8 cellular contexts compared by ENCODE assay signal in the genomic region with DNA sequence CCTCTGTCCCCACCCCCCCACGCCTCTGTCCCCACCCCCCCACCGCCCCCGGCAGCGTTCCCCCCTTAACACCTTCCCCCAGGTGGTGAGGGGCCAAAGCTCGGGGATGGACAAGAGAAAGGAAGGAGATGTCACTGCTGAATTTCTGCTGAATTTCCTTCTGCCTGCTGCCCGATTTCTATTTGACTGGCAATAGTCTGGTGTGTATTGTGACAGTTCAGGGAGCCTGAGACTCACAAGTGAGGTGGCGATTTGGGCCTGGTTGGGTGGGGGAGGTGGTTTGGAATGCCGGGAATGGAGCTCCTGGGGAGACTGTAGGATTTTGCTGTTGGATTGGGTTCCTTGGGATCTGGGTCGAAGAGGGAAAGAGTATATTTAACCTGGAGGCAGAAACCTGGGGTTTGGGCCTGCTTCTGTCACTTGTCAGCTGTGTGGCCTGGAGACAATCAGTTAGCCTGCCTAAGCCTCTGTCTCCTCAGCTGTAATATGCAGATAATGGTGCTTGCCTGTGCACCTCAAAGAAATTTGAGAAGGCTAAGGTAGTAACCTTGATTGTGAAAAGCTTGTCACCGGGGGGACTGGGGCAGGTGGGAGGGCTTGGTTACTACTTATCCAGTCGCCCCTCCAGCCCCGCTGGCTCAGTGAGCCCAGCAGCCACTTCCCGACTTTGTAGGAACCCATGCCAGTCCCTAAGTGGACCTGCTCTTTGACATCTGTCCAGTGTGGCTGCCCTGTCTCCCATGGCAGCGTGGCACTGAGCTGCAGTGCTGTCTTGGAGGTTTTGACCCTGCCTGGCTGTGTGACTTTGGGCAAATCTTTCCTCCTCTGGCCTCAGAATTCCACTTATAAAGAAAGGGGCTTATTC. TPM values are rescaled to one million over a fixed set of nuclear protein-coding genes. Genes with fewer than 3 reads are reported as not detected.
DNase-seq lines count a peak whose midpoint lies in the region; ATAC-seq, FAIRE-seq and TF ChIP-seq lines count a peak whose summit lies in the region.

No MANE protein-coding gene starts in this region.

- TF ChIP-seq CTCF in K562 (IDR thresholded peaks at IDR 0.05 in 2 of 3, conservative IDR thresholded peaks at IDR 0.05 in 1 of 3; ENCODE audit: insufficient read depth in 2 of 3, low read depth in 1 of 3, low read length in 3 of 3): no peak
- no peak for TF ChIP-seq CTCF in suprapubic skin (IDR thresholded peaks at IDR 0.05)

- ATAC-seq in K562 (peak; percentile 66), left colon (peak; percentile 5), esophagus mucosa (no peak), HG02981 (IDR thresholded peaks at IDR 0.05; ENCODE audit: unreplicated experiment) (no peak), GM18498 (IDR thresholded peaks at IDR 0.05; ENCODE audit: unreplicated experiment) (no peak)

- peak overlapping the region; percentile 53 for H2AFZ ChIP-seq in K562 (ENCODE audit: low read depth, low read length)

- TF ChIP-seq EP300 in K562 (IDR thresholded peaks at IDR 0.05; ENCODE audit: low read length) (peak; percentile 40; the same call in 1 of the 2 replicates), suprapubic skin (IDR thresholded peaks at IDR 0.05) (no peak)

- FAIRE-seq in K562 (lab: Jason Lieb, UNC): peak; percentile 90

- H3K27ac ChIP-seq in HUES64 (ENCODE audit: low read depth, low read length) (peak overlapping the region; percentile 98), K562 (ENCODE audit: extremely low read depth, low read depth, low read length) (peak overlapping the region; percentile 83), suprapubic skin (peak overlapping the region; percentile 98)

- WGBS in HUES64: 16% methylated on average over 10 of the region's 14 CpGs
- 12% methylated on average over 11 of the region's 14 CpGs for WGBS in K562 (ENCODE audit: insufficient coverage, low coverage, missing lambda C conversion rate)
- WGBS in suprapubic skin: 37% methylated on average over 9 of the region's 14 CpGs

- H3K9me3 ChIP-seq in HUES64 (ENCODE audit: insufficient read depth, low read depth, low read length) (no peaks in the 10 kb centered on the region), K562 (replicated peaks; ENCODE audit: control insufficient read depth, insufficient read depth, low read depth, low read length) (no peaks in the 10 kb centered on the region), suprapubic skin (no peaks in the 10 kb centered on the region)

- H3K27me3 ChIP-seq in HUES64 (ENCODE audit: insufficient read depth, low read length) (no peaks in the 10 kb centered on the region), K562 (ENCODE audit: control insufficient read depth in 2 of 2, insufficient read depth in 2 of 2, low read length in 2 of 2) (no peaks in the 10 kb centered on the region), suprapubic skin (no peaks in the 10 kb centered on the region)

- intact Hi-C loops in K562 (cut with micrococcal nuclease): no loop called here
- intact Hi-C loops in left colon (cut with DNase I, micrococcal nuclease): no loop called here

- H3K4me1 ChIP-seq in HUES64 (ENCODE audit: insufficient read depth, low read length) (peaks cover 40% of the 10 kb centered on the region), K562 (replicated peaks in 1 of 2; ENCODE audit: control insufficient read depth in 2 of 2, insufficient read depth in 2 of 2, low read length in 2 of 2) (peaks cover 33 to 55% of the 10 kb centered on the region in 2 experiments), suprapubic skin (peaks cover 74% of the 10 kb centered on the region)

- H3K36me3 ChIP-seq in HUES64 (ENCODE audit: insufficient read depth, low read length): no peaks in the 10 kb centered on the region
- H3K36me3 ChIP-seq in K562 (ENCODE audit: control insufficient read depth, insufficient read depth, low read length): no peaks in the 10 kb centered on the region
- no peaks in the 10 kb centered on the region for H3K36me3 ChIP-seq in suprapubic skin

- no peak for TF ChIP-seq RAD21 in K562 (CRISPR knock-in tag; conservative IDR thresholded peaks at IDR 0.05 in 1 of 2, IDR thresholded peaks at IDR 0.05 in 1 of 2)

- CTCF ChIA-PET in K562 (lab: Yijun Ruan, JAX; ENCODE audit: low intra/inter-chr PET ratio): interaction anchor here (0.5 kb wide), 1 partner anchor 8 kb away, joined by 3 read pairs; no protein-coding TSS in a partner anchor

- peak overlapping the region; percentile 54; the same call in 1 of the 2 replicates for H3K9ac ChIP-seq in HUES64 (ENCODE audit: low read depth, low read length)
- H3K9ac ChIP-seq in K562 (ENCODE audit: insufficient read depth in 1 of 2, low read depth in 2 of 2, low read length in 2 of 2): peak overlapping the region; percentile 57 to 92; a peak in 3 of 4 replicates

- H3K9me1 ChIP-seq in K562 (ENCODE audit: control insufficient read depth, insufficient read depth, low read length): peaks cover 7% of the 10 kb centered on the region

- peak; percentile 56 for DNase-seq in DMS53 treated with DMSO at 0.1 percent for 48 hours (lab: John Stamatoyannopoulos, UW; ENCODE audit: unreplicated experiment)
- peak in 2 of 4 experiments; percentile 64 to 79 for DNase-seq in K562 (ENCODE audit: extremely low read depth in 1 of 4, low spot score in 3 of 4)
- DNase-seq in left colon: no peak
- peak in 1 of 2 donors; percentile 86 for DNase-seq in suprapubic skin (ENCODE audit: low spot score in 2 of 2)

- no peak for TF ChIP-seq POLR2A in K562 (conservative IDR thresholded peaks at IDR 0.05)
- TF ChIP-seq POLR2A in suprapubic skin (IDR thresholded peaks at IDR 0.05): no peak

- POLR2A ChIA-PET in K562 (lab: Yijun Ruan, JAX): interaction anchor here (0.9 to 12.5 kb wide), 7 partner anchors 10 to 55 kb away, joined by 3 to 164 read pairs (median 4); partner anchors contain the start of gene LMNA

- H4K20me1 ChIP-seq in K562 (replicated peaks; ENCODE audit: control insufficient read depth, insufficient read depth, low read length): no peaks in the 10 kb centered on the region

- in situ Hi-C loops in K562 (cut with MboI): no loop called here

- BruUV-seq in K562 (replicated peaks; lab: Mats Ljungman, UMichigan): TSS peak; percentile 49

- peaks cover 4% of the 10 kb centered on the region; the same call in 1 of the 3 replicates for H3K79me2 ChIP-seq in K562 (ENCODE audit: control insufficient read depth, insufficient read depth, low read length)

- H3K4me2 ChIP-seq in K562 (ENCODE audit: insufficient read depth, low read length): peak overlapping the region; percentile 73

- peak overlapping the region; percentile 24 for H3K4me3 ChIP-seq in HUES64 (ENCODE audit: low read length)
- H3K4me3 ChIP-seq in K562: no peak overlapping the region
- peak overlapping the region; percentile 43 for H3K4me3 ChIP-seq in suprapubic skin

RNA-seq across cellular contexts. Expression of gene LMNA, which starts 7.7 kb away (rescaled TPM):
- polyA plus RNA-seq in HUES64 (2013, experiment 1 of 2): 30.5 TPM
- polyA plus RNA-seq in HUES64 (2013, experiment 2 of 2): 31.3 TPM
- 84.8 and 209 TPM in 2 replicates for total RNA-seq in K562 (2011; cell fraction: chromatin; rRNA removed; ENCODE audit: low replicate concordance)
- 154 and 172 TPM in 2 replicates for total RNA-seq in K562 (2011; cell fraction: nucleolus; rRNA removed)
- 95.4 and 117 TPM in 2 replicates for total RNA-seq in K562 (2011; cell fraction: nucleoplasm; rRNA removed)
- 250 and 267 TPM in 2 replicates for total RNA-seq in K562 (2014; rRNA removed)
- total RNA-seq in K562 (2014; rRNA removed; fragmentation: Illumina TruSeq; extraction: Trizol): 41.3 and 44.0 TPM in 2 replicates
- 89.1 and 97.7 TPM in 2 replicates for total RNA-seq in K562 (2015; rRNA removed; fragmentation: Illumina TruSeq; extraction: Trizol)
- total RNA-seq in K562 (2021): 347 and 354 TPM in 2 replicates
- 88.2 and 129 TPM in 2 replicates for polyA plus RNA-seq in K562 (2011; rRNA removed)
- 116 and 274 TPM in 2 replicates for polyA plus RNA-seq in K562 (2011; cell fraction: cytosol; rRNA removed)
- 154 and 164 TPM in 2 replicates for polyA plus RNA-seq in K562 (2011; cell fraction: nucleus; rRNA removed)
- polyA plus RNA-seq in K562 (2012): 193 TPM in 2 replicates
- polyA plus RNA-seq in K562 (2014; fragmentation: Illumina TruSeq; extraction: Trizol): 77.1 and 104 TPM in 2 replicates
- 1 to 10 TPM in 1 of 2 experiments, under 1 TPM in 1; 1.00 to 4.5 TPM for polyA plus RNA-seq in K562 (2014; fragmentation: Nextera tagmentation; extraction: Ambion mirVana)
- polyA plus RNA-seq in K562 (2014; rRNA removed): 123 and 166 TPM in 2 replicates
- polyA minus RNA-seq in K562 (2011; rRNA and poly(A)+ RNA removed): 104 and 109 TPM in 2 replicates
- polyA minus RNA-seq in K562 (2011; cell fraction: cytosol; rRNA and poly(A)+ RNA removed): 151 and 176 TPM in 2 replicates
- polyA minus RNA-seq in K562 (2011; cell fraction: nucleus; rRNA and poly(A)+ RNA removed): 47.4 and 69.6 TPM in 2 replicates
- 100 to 1,000 TPM; 335 to 478 TPM for total RNA-seq in left colon
- total RNA-seq in suprapubic skin: 100 to 1,000 TPM; 574 to 977 (median 714) TPM
- 315 TPM for total RNA-seq in esophagus mucosa

RNA-seq across cellular contexts. Expression of gene MEX3A, which starts 24.6 kb away (rescaled TPM):
- polyA plus RNA-seq in HUES64 (2013, experiment 1 of 2): 41.6 TPM
- polyA plus RNA-seq in HUES64 (2013, experiment 2 of 2): 47.7 TPM
- total RNA-seq in K562 (2011; cell fraction: chromatin; rRNA removed; ENCODE audit: low replicate concordance): 4.5 and 10.4 TPM in 2 replicates
- 5.4 and 5.8 TPM in 2 replicates for total RNA-seq in K562 (2011; cell fraction: nucleolus; rRNA removed)
- 5.7 and 7.9 TPM in 2 replicates for total RNA-seq in K562 (2011; cell fraction: nucleoplasm; rRNA removed)
- total RNA-seq in K562 (2014; rRNA removed) (7.3 and 8.0 TPM in 2 replicates), K562 (2014; rRNA removed; fragmentation: Illumina TruSeq; extraction: Trizol) (4.2 and 4.4 TPM in 2 replicates), K562 (2015; rRNA removed; fragmentation: Illumina TruSeq; extraction: Trizol) (4.7 and 5.1 TPM in 2 replicates), K562 (2021) (13.7 and 14.5 TPM in 2 replicates), left colon (1 to 10 TPM in 1 of 2 donors, under 1 TPM in 1; 0.78 to 1.1 TPM), suprapubic skin (1 to 10 TPM in 2 of 4 donors, under 1 TPM in 2; 0.42 to 2.7 (median 1.0) TPM), esophagus mucosa (1.7 TPM)
- polyA plus RNA-seq in K562 (2011; rRNA removed) (5.2 and 9.0 TPM in 2 replicates), K562 (2014; fragmentation: Illumina TruSeq; extraction: Trizol) (9.2 and 10.1 TPM in 2 replicates), K562 (2014; fragmentation: Nextera tagmentation; extraction: Ambion mirVana) (under 1 TPM; 0.36 to 0.37 TPM), K562 (2014; rRNA removed) (8.7 and 11.0 TPM in 2 replicates)
- polyA plus RNA-seq in K562 (2011; cell fraction: cytosol; rRNA removed): 11.1 and 12.3 TPM in 2 replicates
- 14.4 and 17.6 TPM in 2 replicates for polyA plus RNA-seq in K562 (2011; cell fraction: nucleus; rRNA removed)
- 3.8 and 8.5 TPM in 2 replicates for polyA plus RNA-seq in K562 (2012)
- 5.8 and 6.9 TPM in 2 replicates for polyA minus RNA-seq in K562 (2011; rRNA and poly(A)+ RNA removed)
- 10.8 and 15.0 TPM in 2 replicates for polyA minus RNA-seq in K562 (2011; cell fraction: cytosol; rRNA and poly(A)+ RNA removed)
- polyA minus RNA-seq in K562 (2011; cell fraction: nucleus; rRNA and poly(A)+ RNA removed): 2.6 and 5.0 TPM in 2 replicates

RNA-seq across cellular contexts. Expression of gene RAB25, which starts 45.9 kb away (rescaled TPM):
- 17.1 TPM for polyA plus RNA-seq in HUES64 (2013, experiment 1 of 2)
- 21.3 TPM for polyA plus RNA-seq in HUES64 (2013, experiment 2 of 2)
- total RNA-seq in K562 (2011; cell fraction: chromatin; rRNA removed; ENCODE audit: low replicate concordance): not detected in 2 replicates
- total RNA-seq in K562 (2011; cell fraction: nucleolus; rRNA removed): not detected in 2 replicates
- total RNA-seq in K562 (2011; cell fraction: nucleoplasm; rRNA removed): not detected in 2 replicates
- not detected in 2 replicates for total RNA-seq in K562 (2014; rRNA removed)
- total RNA-seq in K562 (2014; rRNA removed; fragmentation: Illumina TruSeq; extraction: Trizol): not detected in 2 replicates
- total RNA-seq in K562 (2015; rRNA removed; fragmentation: Illumina TruSeq; extraction: Trizol): not detected in 2 replicates
- total RNA-seq in K562 (2021): 0.27 and 0.49 TPM in 2 replicates
- polyA plus RNA-seq in K562 (2011; rRNA removed): 0.10 and 0.68 TPM in 2 replicates
- polyA plus RNA-seq in K562 (2011; cell fraction: cytosol; rRNA removed): 0.30 and 0.37 TPM in 2 replicates
- polyA plus RNA-seq in K562 (2011; cell fraction: nucleus; rRNA removed): 0.24 TPM in 1 of 2 replicates, not detected in the other
- polyA plus RNA-seq in K562 (2012): 0.18 and 0.36 TPM in 2 replicates
- not detected in 2 replicates for polyA plus RNA-seq in K562 (2014; fragmentation: Illumina TruSeq; extraction: Trizol)
- under 1 TPM in 1 of 2 experiments, not detected in 1; 0.13 TPM for polyA plus RNA-seq in K562 (2014; fragmentation: Nextera tagmentation; extraction: Ambion mirVana)
- 0.45 TPM in 1 of 2 replicates, not detected in the other for polyA plus RNA-seq in K562 (2014; rRNA removed)
- 0.75 TPM in 1 of 2 replicates, not detected in the other for polyA minus RNA-seq in K562 (2011; rRNA and poly(A)+ RNA removed)
- polyA minus RNA-seq in K562 (2011; cell fraction: cytosol; rRNA and poly(A)+ RNA removed): not detected in 2 replicates
- polyA minus RNA-seq in K562 (2011; cell fraction: nucleus; rRNA and poly(A)+ RNA removed): not detected in 2 replicates
- total RNA-seq in left colon: 100 to 1,000 TPM; 203 to 231 TPM
- total RNA-seq in suprapubic skin: 100 to 1,000 TPM; 150 to 284 (median 205) TPM
- 420 TPM for total RNA-seq in esophagus mucosa

RNA-seq across cellular contexts. Expression of gene SEMA4A, which starts 46.5 kb away (rescaled TPM):
- polyA plus RNA-seq in HUES64 (2013, experiment 1 of 2): 5.7 TPM
- 4.9 TPM for polyA plus RNA-seq in HUES64 (2013, experiment 2 of 2)
- 2.6 and 4.3 TPM in 2 replicates for total RNA-seq in K562 (2011; cell fraction: chromatin; rRNA removed; ENCODE audit: low replicate concordance)
- 3.5 and 4.1 TPM in 2 replicates for total RNA-seq in K562 (2011; cell fraction: nucleolus; rRNA removed)
- total RNA-seq in K562 (2011; cell fraction: nucleoplasm; rRNA removed): 3.1 and 4.4 TPM in 2 replicates
- total RNA-seq in K562 (2014; rRNA removed) (0.45 and 0.49 TPM in 2 replicates), K562 (2014; rRNA removed; fragmentation: Illumina TruSeq; extraction: Trizol) (0.38 and 0.40 TPM in 2 replicates), K562 (2015; rRNA removed; fragmentation: Illumina TruSeq; extraction: Trizol) (0.40 and 0.72 TPM in 2 replicates), K562 (2021) (1.4 and 1.9 TPM in 2 replicates), left colon (1 to 10 TPM; 3.5 to 6.5 TPM), suprapubic skin (10 to 100 TPM; 43.8 to 61.2 (median 50.2) TPM), esophagus mucosa (34.6 TPM)
- polyA plus RNA-seq in K562 (2011; rRNA removed) (1.7 and 3.2 TPM in 2 replicates), K562 (2014; fragmentation: Illumina TruSeq; extraction: Trizol) (0.79 and 1.1 TPM in 2 replicates), K562 (2014; fragmentation: Nextera tagmentation; extraction: Ambion mirVana) (under 1 TPM; 0.04 to 0.06 TPM), K562 (2014; rRNA removed) (1.0 and 1.5 TPM in 2 replicates)
- 2.0 and 2.8 TPM in 2 replicates for polyA plus RNA-seq in K562 (2011; cell fraction: cytosol; rRNA removed)
- 15.5 and 18.8 TPM in 2 replicates for polyA plus RNA-seq in K562 (2011; cell fraction: nucleus; rRNA removed)
- polyA plus RNA-seq in K562 (2012): 0.77 and 2.6 TPM in 2 replicates
- polyA minus RNA-seq in K562 (2011; rRNA and poly(A)+ RNA removed): 0.53 and 0.96 TPM in 2 replicates
- polyA minus RNA-seq in K562 (2011; cell fraction: cytosol; rRNA and poly(A)+ RNA removed): 1.7 and 2.1 TPM in 2 replicates
- 1.3 and 2.0 TPM in 2 replicates for polyA minus RNA-seq in K562 (2011; cell fraction: nucleus; rRNA and poly(A)+ RNA removed)

RNA-seq across cellular contexts. Expression of gene LAMTOR2, which starts 52.3 kb away (rescaled TPM):
- polyA plus RNA-seq in HUES64 (2013, experiment 1 of 2): 66.4 TPM
- 72.2 TPM for polyA plus RNA-seq in HUES64 (2013, experiment 2 of 2)
- 9.0 and 18.3 TPM in 2 replicates for total RNA-seq in K562 (2011; cell fraction: chromatin; rRNA removed; ENCODE audit: low replicate concordance)
- total RNA-seq in K562 (2011; cell fraction: nucleolus; rRNA removed): 19.3 and 22.5 TPM in 2 replicates
- 16.0 and 16.2 TPM in 2 replicates for total RNA-seq in K562 (2011; cell fraction: nucleoplasm; rRNA removed)
- total RNA-seq in K562 (2014; rRNA removed): 92.7 and 98.7 TPM in 2 replicates
- total RNA-seq in K562 (2014; rRNA removed; fragmentation: Illumina TruSeq; extraction: Trizol): 28.6 and 43.2 TPM in 2 replicates
- 69.3 and 74.6 TPM in 2 replicates for total RNA-seq in K562 (2015; rRNA removed; fragmentation: Illumina TruSeq; extraction: Trizol)
- 59.2 and 66.6 TPM in 2 replicates for total RNA-seq in K562 (2021)
- polyA plus RNA-seq in K562 (2011; rRNA removed): 39.0 and 62.8 TPM in 2 replicates
- polyA plus RNA-seq in K562 (2011; cell fraction: cytosol; rRNA removed): 100 and 125 TPM in 2 replicates
- polyA plus RNA-seq in K562 (2011; cell fraction: nucleus; rRNA removed): 37.5 and 38.3 TPM in 2 replicates
- 84.9 and 94.8 TPM in 2 replicates for polyA plus RNA-seq in K562 (2012)
- 64.0 and 81.6 TPM in 2 replicates for polyA plus RNA-seq in K562 (2014; fragmentation: Illumina TruSeq; extraction: Trizol)
- 100 to 1,000 TPM; 157 to 161 TPM for polyA plus RNA-seq in K562 (2014; fragmentation: Nextera tagmentation; extraction: Ambion mirVana)
- 88.8 and 91.0 TPM in 2 replicates for polyA plus RNA-seq in K562 (2014; rRNA removed)
- 19.4 and 21.7 TPM in 2 replicates for polyA minus RNA-seq in K562 (2011; rRNA and poly(A)+ RNA removed)
- polyA minus RNA-seq in K562 (2011; cell fraction: cytosol; rRNA and poly(A)+ RNA removed): 15.4 and 23.8 TPM in 2 replicates
- 9.3 and 18.7 TPM in 2 replicates for polyA minus RNA-seq in K562 (2011; cell fraction: nucleus; rRNA and poly(A)+ RNA removed)
- total RNA-seq in left colon: 10 to 100 TPM; 70.6 to 72.7 TPM
- 10 to 100 TPM; 27.3 to 66.6 (median 57.7) TPM for total RNA-seq in suprapubic skin
- 62.3 TPM for total RNA-seq in esophagus mucosa

Comparison
In these comparisons a context has a peak if more than half of its experiments do, and no peak if none do; other contexts are left out.
1. ATAC-seq: peak in K562 (single experiment) and left colon (single experiment); none in esophagus mucosa (single experiment), HG02981 (single experiment) and GM18498 (single experiment).
2. RNA of gene RAB25, which starts 45.9 kb away (total RNA-seq): 420 TPM in esophagus mucosa (single experiment), 150 to 284 TPM in suprapubic skin and 203 to 231 TPM in left colon; 0.27 to 0.49 TPM in K562; every median in the first group is over 10 times any median in the second.
3. Peak in every context shown above with its lines, with median percentiles within 50 percentile points of each other: H3K27ac ChIP-seq.